ENCODE assay signal across 1 cellular context in genomic region chr12:107760207-107760816, GRCh38.
TF ChIP-seq lines count a peak whose summit lies in the region.

No MANE protein-coding gene starts in this region.

TF ChIP-seq in endothelial cell of umbilical vein, 7 proteins besides CTCF, POLR2A, EP300 and RAD21:
- TF ChIP-seq JUN (IDR thresholded peaks at IDR 0.05; ENCODE audit: borderline replicate concordance, insufficient read depth, insufficient read length, low read depth) (no peak), EZH2 (IDR thresholded peaks at IDR 0.05; ENCODE audit: borderline replicate concordance, low read depth, low read length, severe bottlenecking) (no peak), FOS (IDR thresholded peaks at IDR 0.05; ENCODE audit: borderline replicate concordance, insufficient read depth, low read length) (no peak), MAX (IDR thresholded peaks at IDR 0.05; ENCODE audit: insufficient read depth, insufficient read length) (no peak), GATA2 (IDR thresholded peaks at IDR 0.05; ENCODE audit: insufficient read depth, insufficient read length, low read depth, low read length) (no peak), MYC (IDR thresholded peaks at IDR 0.05; ENCODE audit: low read depth, low read length) (no peak), POLR2AphosphoS5 (IDR thresholded peaks at IDR 0.05; ENCODE audit: insufficient read depth, low read depth, low read length) (no peak)
